In the genomic region with DNA sequence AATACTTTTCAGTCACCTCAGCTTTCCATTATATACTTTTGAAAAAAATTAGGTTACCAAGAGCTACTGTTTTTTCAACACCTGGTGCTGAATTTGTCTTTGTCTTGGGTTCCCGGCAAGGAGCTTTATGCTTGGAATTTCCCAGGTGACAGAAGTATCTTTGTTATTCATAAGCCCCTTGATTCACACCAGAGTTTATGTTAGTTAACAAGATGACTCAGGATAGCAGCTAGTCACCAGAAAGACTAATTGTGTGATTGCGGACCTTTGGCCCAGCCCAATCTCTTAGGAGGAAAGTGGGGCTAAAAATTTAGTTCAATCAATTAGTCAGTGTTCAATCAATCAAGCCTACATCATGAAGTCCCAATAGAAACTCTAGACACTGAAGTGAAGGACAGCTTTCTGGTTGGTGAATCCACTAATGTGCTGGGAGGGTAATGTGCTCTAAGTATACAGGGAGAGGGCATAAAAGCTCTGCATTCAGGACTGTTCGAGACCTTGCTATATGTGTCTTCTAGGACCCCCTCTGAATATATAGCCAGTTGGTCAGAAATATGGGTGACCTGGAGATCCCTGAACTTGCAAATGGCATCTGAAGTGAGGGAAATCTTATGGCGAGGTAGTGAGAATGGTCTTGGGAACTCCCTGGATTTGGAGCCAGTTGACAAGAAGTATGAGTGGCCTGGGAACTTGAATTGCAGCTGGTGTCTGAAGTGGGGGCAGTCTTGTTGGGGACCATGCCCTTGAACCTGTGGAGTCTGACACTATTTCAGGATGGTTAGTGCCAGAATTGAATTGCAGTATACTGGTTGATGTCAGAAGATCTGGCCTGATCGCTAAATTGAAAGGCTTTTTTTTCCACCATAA, we compare ENCODE assay signal across 13 cellular contexts. TPM values are rescaled to one million over a fixed set of nuclear protein-coding genes. Genes with fewer than 3 reads are reported as not detected.
DNase-seq lines count a peak whose midpoint lies in the region; ATAC-seq, FAIRE-seq and TF ChIP-seq lines count a peak whose summit lies in the region.
"Had no signal": no experiment of that assay in that cellular context is flagged by ENCODE, and none has a peak within 500 bp of the region (broad histone marks: within the 10 kb centered on the region; RNA-seq: fewer than 3 reads in every experiment).

No MANE protein-coding gene starts in this region.

- POLR2A ChIA-PET in A549 (lab: Yijun Ruan, JAX) = interaction anchor here (0.9 to 1.3 kb wide), 2 partner anchors 16 to 24 kb away, joined by 3 to 6 read pairs; a partner anchor contains a TSS
- POLR2A ChIA-PET in HEK293T (lab: Yijun Ruan, JAX) = interaction anchor here (1.2 kb wide), 1 partner anchor 16 kb away, joined by 8 read pairs; a partner anchor contains a TSS

- no peak for TF ChIP-seq EP300 in A549 (IDR thresholded peaks at IDR 0.05)

- CTCF ChIA-PET in A549 (lab: Yijun Ruan, JAX) (interaction anchor here (0.9 to 2.1 kb wide), 6 partner anchors 9 to 278 kb away, joined by 3 to 8 read pairs (median 4); no protein-coding TSS in a partner anchor), HEK293T (lab: Yijun Ruan, JAX) (interaction anchor here (0.6 to 1.2 kb wide), 2 partner anchors 14 to 227 kb away, joined by 3 to 4 read pairs; no protein-coding TSS in a partner anchor)

- peak overlapping the region; percentile 34 for H3K4me2 ChIP-seq in A549

- H3K9me3 ChIP-seq in A549 = no peaks in the 10 kb centered on the region
- H3K9me3 ChIP-seq: upper lobe of right lung had no signal

- 59% methylated on average over 5 of the region's 5 CpGs for WGBS in A549 (ENCODE audit: missing lambda C conversion rate)

- peak in 1 of 2 experiments; percentile 55; a peak in 3 of 6 replicates for ATAC-seq in A549
- ATAC-seq: left lobe of liver, upper lobe of right lung had no signal

- TF ChIP-seq CTCF in A549 (IDR thresholded peaks at IDR 0.05) = no peak

- TF ChIP-seq POLR2A in A549 (IDR thresholded peaks at IDR 0.05; ENCODE audit: low read length) = no peak

- peak overlapping the region in 1 of 2 experiments; percentile 25; a peak in 2 of 6 replicates for H3K27ac ChIP-seq in A549
- H3K27ac ChIP-seq: HL-60, upper lobe of right lung had no signal

- DNase-seq in A549 (ENCODE audit: low read depth in 1 of 2, low spot score in 1 of 2) (no peak), GM19239 (ENCODE audit: insufficient read length, low spot score) (no peak), amniotic epithelial cell (ENCODE audit: low read depth) (peak; percentile 25), kidney glomerular epithelial cell (lab: John Stamatoyannopoulos, UW) (peak; percentile 51), HEK293T (ENCODE audit: extremely low spot score) (no peak), retina (no peak), NCI-H128 (lab: John Stamatoyannopoulos, UW; ENCODE audit: unreplicated experiment) (no peak)
- DNase-seq in activated CD8-positive, alpha-beta memory T cell treated with anti-CD3 and anti-CD28 coated beads, Interleukin-2, amount 50 U/mL, for 4 hours = no peak
- DNase-seq: COR-L47, NCI-H748 treated with DMSO at 0.1 percent for 48 hours, upper lobe of right lung had no signal

- H3K4me3 ChIP-seq in A549 = no peak overlapping the region
- H3K4me3 ChIP-seq: upper lobe of right lung had no signal

- FAIRE-seq in A549 (lab: Jason Lieb, UNC) (no peak), GM19239 (lab: Jason Lieb, UNC) (peak; percentile 40)

- no peak for TF ChIP-seq RAD21 in A549 (conservative IDR thresholded peaks at IDR 0.05 in 1 of 2, IDR thresholded peaks at IDR 0.05 in 1 of 2)

- peaks cover 31% of the 10 kb centered on the region for H3K4me1 ChIP-seq in A549

TF ChIP-seq in A549, 52 proteins besides CTCF, POLR2A, EP300 and RAD21 (continues in another document):
- TF ChIP-seq TP53 (CRISPR knock-in tag; IDR thresholded peaks at IDR 0.05) (no peak), CEBPB (IDR thresholded peaks at IDR 0.05) (no peak), RCOR1 (IDR thresholded peaks at IDR 0.05; ENCODE audit: low read depth, low read length) (no peak), TFCP2L1 (CRISPR knock-in tag; IDR thresholded peaks at IDR 0.05) (no peak), GATA3 (IDR thresholded peaks at IDR 0.05; ENCODE audit: borderline replicate concordance) (no peak), CHD4 (IDR thresholded peaks at IDR 0.05; ENCODE audit: borderline replicate concordance) (no peak), NPAS2 (CRISPR knock-in tag; IDR thresholded peaks at IDR 0.05; ENCODE audit: borderline replicate concordance) (no peak), FOSL2 (IDR thresholded peaks at IDR 0.05) (no peak), FOSL2 (CRISPR knock-in tag; IDR thresholded peaks at IDR 0.05) (no peak), MYC (IDR thresholded peaks at IDR 0.05; ENCODE audit: borderline replicate concordance, low read length) (no peak), HOXB13 (CRISPR knock-in tag; IDR thresholded peaks at IDR 0.05; ENCODE audit: low read depth) (no peak), CHD2 (IDR thresholded peaks at IDR 0.05; ENCODE audit: low read length, partially characterized antibody) (no peak)
- TF ChIP-seq, protein P1, sequence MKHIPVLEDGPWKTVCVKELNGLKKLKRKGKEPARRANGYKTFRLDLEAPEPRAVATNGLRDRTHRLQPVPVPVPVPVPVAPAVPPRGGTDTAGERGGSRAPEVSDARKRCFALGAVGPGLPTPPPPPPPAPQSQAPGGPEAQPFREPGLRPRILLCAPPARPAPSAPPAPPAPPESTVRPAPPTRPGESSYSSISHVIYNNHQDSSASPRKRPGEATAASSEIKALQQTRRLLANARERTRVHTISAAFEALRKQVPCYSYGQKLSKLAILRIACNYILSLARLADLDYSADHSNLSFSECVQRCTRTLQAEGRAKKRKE (CRISPR knock-in tag; IDR thresholded peaks at IDR 0.05; ENCODE audit: low read depth) = no peak
- TF ChIP-seq, protein P2, sequence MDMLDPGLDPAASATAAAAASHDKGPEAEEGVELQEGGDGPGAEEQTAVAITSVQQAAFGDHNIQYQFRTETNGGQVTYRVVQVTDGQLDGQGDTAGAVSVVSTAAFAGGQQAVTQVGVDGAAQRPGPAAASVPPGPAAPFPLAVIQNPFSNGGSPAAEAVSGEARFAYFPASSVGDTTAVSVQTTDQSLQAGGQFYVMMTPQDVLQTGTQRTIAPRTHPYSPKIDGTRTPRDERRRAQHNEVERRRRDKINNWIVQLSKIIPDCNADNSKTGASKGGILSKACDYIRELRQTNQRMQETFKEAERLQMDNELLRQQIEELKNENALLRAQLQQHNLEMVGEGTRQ (IDR thresholded peaks at IDR 0.05) = no peak
- TF ChIP-seq, protein P3, sequence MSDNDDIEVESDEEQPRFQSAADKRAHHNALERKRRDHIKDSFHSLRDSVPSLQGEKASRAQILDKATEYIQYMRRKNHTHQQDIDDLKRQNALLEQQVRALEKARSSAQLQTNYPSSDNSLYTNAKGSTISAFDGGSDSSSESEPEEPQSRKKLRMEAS (IDR thresholded peaks at IDR 0.05) = no peak

TF ChIP-seq in HEK293T, 16 proteins besides CTCF, POLR2A, EP300 and RAD21:
- no peak for TF ChIP-seq LEF1 (IDR thresholded peaks at IDR 0.05; ENCODE audit: borderline replicate concordance)

RNA-seq across cellular contexts. Expression of a gene that starts 16.2 kb away (rescaled TPM):
- polyA plus RNA-seq in A549 (2011; rRNA removed) (75.5 and 94.3 TPM in 2 replicates), A549 (2017; fragmentation: RNase III; extraction: RNeasy Plus Mini Kit Qiagen cat#74134 plus additional on column Dnase treatment) (56.1 to 65.1 TPM (median 61.6 TPM) in 3 replicates)
- 10.5 and 13.0 TPM in 2 replicates for polyA plus RNA-seq in A549 (2012; cell fraction: cytosol; rRNA removed)
- polyA plus RNA-seq in A549 (2012; cell fraction: nucleus; rRNA removed) = 9.4 and 17.2 TPM in 2 replicates
- polyA minus RNA-seq in A549 (2011; rRNA and poly(A)+ RNA removed) = 26.4 and 26.9 TPM in 2 replicates

RNA-seq across cellular contexts. Expression of a gene that starts 24.8 kb away (rescaled TPM):
- 271 and 360 TPM in 2 replicates for polyA plus RNA-seq in A549 (2011; rRNA removed)
- polyA plus RNA-seq in A549 (2012; cell fraction: cytosol; rRNA removed) = 240 and 249 TPM in 2 replicates
- 97.7 and 193 TPM in 2 replicates for polyA plus RNA-seq in A549 (2012; cell fraction: nucleus; rRNA removed)
- 464 to 507 TPM (median 488 TPM) in 3 replicates for polyA plus RNA-seq in A549 (2017; fragmentation: RNase III; extraction: RNeasy Plus Mini Kit Qiagen cat#74134 plus additional on column Dnase treatment)
- polyA minus RNA-seq in A549 (2011; rRNA and poly(A)+ RNA removed) = 21.3 and 22.8 TPM in 2 replicates

Comparison
In these comparisons a context has a peak if more than half of its experiments do, and no peak if none do; other contexts are left out.
1. DNase-seq: peak in amniotic epithelial cell (single experiment) and kidney glomerular epithelial cell (single experiment); none in A549 (0 of 2), GM19239 (single experiment), HEK293T (single experiment), activated CD8-positive, alpha-beta memory T cell treated with anti-CD3 and anti-CD28 coated beads, Interleukin-2, amount 50 U/mL, for 4 hours (single experiment), retina (single experiment) and NCI-H128 (single experiment).